In genomic region chr16:354286-354881, GRCh38 we compare ENCODE assay signal across 15 cellular contexts. TPM values are rescaled to one million over a fixed set of nuclear protein-coding genes. Genes with fewer than 3 reads are reported as not detected.
DNase-seq lines count a peak whose midpoint lies in the region; TF ChIP-seq lines count a peak whose summit lies in the region.
"Had no signal": no experiment of that assay in that cellular context is flagged by ENCODE, and none has a peak within 500 bp of the region (broad histone marks: within the 10 kb centered on the region; RNA-seq: fewer than 3 reads in every experiment).

No MANE protein-coding gene starts in this region.

- peaks cover 3% of the 10 kb centered on the region for H3K36me3 ChIP-seq in osteoblast (ENCODE audit: insufficient read depth, low read length)
- H3K36me3 ChIP-seq: suprapubic skin had no signal

- no peak overlapping the region for H3K23ac ChIP-seq in H9 (ENCODE audit: insufficient read length, low read depth, low read length)

- no peak overlapping the region for H2BK5ac ChIP-seq in H9 (ENCODE audit: insufficient read length, low read length)

- H3K9ac ChIP-seq in H9 (ENCODE audit: extremely low read depth, insufficient read length, low read length): no peak overlapping the region

- H3K79me2 ChIP-seq in H9 (ENCODE audit: insufficient read depth, low read length) (peaks cover 5% of the 10 kb centered on the region; the same call in 1 of the 2 replicates), osteoblast (ENCODE audit: insufficient read depth, low read length) (peaks cover 21% of the 10 kb centered on the region)

- H3K4me3 Mint-ChIP-seq in H9: peak overlapping the region; percentile 15 to 63; a peak in 2 of 5 replicates
- H3K4me3 Mint-ChIP-seq in T-helper 1 cell treated with Interleukin-12 subunit alpha and Interleukin-12 subunit beta and Interleukin-4 antibody, amounts not matched to agents 30 μg/mL and 1 μg/mL, for 36 hours: peak overlapping the region; percentile 25

- H2AFZ ChIP-seq in H9 (ENCODE audit: low read length) (no peak overlapping the region), osteoblast (ENCODE audit: low read length) (no peak overlapping the region)

- H3K27ac Mint-ChIP-seq in H9: no peak overlapping the region
- H3K27ac Mint-ChIP-seq in T-helper 1 cell treated with Interleukin-12 subunit alpha and Interleukin-12 subunit beta and Interleukin-4 antibody, amounts not matched to agents 30 μg/mL and 1 μg/mL, for 36 hours: no peak overlapping the region

- H2AK5ac ChIP-seq in H9 (ENCODE audit: insufficient read length, low read length): no peak overlapping the region

- H2BK15ac ChIP-seq in H9 (ENCODE audit: low read depth, low read length): no peak overlapping the region

- no peaks in the 10 kb centered on the region for H4K20me1 ChIP-seq in H9 (ENCODE audit: control insufficient read depth, insufficient read depth, insufficient read length)
- peaks cover 8% of the 10 kb centered on the region for H4K20me1 ChIP-seq in osteoblast (ENCODE audit: insufficient read depth, low read length)

- no peak overlapping the region for H3K4ac ChIP-seq in H9 (ENCODE audit: low read depth, low read length)

- no peaks in the 10 kb centered on the region for H3K9me3 Mint-ChIP-seq in H9
- H3K9me3 Mint-ChIP-seq in T-helper 1 cell treated with Interleukin-12 subunit alpha and Interleukin-12 subunit beta and Interleukin-4 antibody, amounts not matched to agents 30 μg/mL and 1 μg/mL, for 36 hours: no peaks in the 10 kb centered on the region

- H3K4me1 Mint-ChIP-seq in H9: peaks cover 0 to 6% of the 10 kb centered on the region in 2 experiments; a peak in 2 of 4 replicates
- peaks cover 8% of the 10 kb centered on the region for H3K4me1 Mint-ChIP-seq in T-helper 1 cell treated with Interleukin-12 subunit alpha and Interleukin-12 subunit beta and Interleukin-4 antibody, amounts not matched to agents 30 μg/mL and 1 μg/mL, for 36 hours (ENCODE audit: low read depth)

- H3K9me3 ChIP-seq in H9 (ENCODE audit: control insufficient read depth, low read depth, low read length) (no peaks in the 10 kb centered on the region), osteoblast (ENCODE audit: low read depth, low read length) (no peaks in the 10 kb centered on the region)
- H3K9me3 ChIP-seq: suprapubic skin had no signal

- H3K18ac ChIP-seq in H9 (ENCODE audit: insufficient read length, low read depth, low read length): no peak overlapping the region

- no peak for TF ChIP-seq CTCF in H9 (conservative IDR thresholded peaks at IDR 0.05)
- TF ChIP-seq CTCF in osteoblast (IDR thresholded peaks at IDR 0.05; ENCODE audit: extremely low read depth, low read depth, low read length): no peak

- H4K8ac ChIP-seq in H9 (replicated peaks; ENCODE audit: insufficient read length, low read depth, low read length): no peak overlapping the region

- no peak overlapping the region for H3K4me3 ChIP-seq in osteoblast (ENCODE audit: insufficient read depth, low read length)

- DNase-seq in H9 (no peak), epithelial cell of prostate (ENCODE audit: low read depth, low spot score) (peak; percentile 83), osteoblast (ENCODE audit: insufficient read length, low spot score, missing footprints) (peak; percentile 52), NCI-H1694 treated with DMSO at 0.1 percent for 48 hours (lab: John Stamatoyannopoulos, UW) (no peak), NCI-H774 (lab: John Stamatoyannopoulos, UW) (no peak), NCI-H2171 treated with DMSO at 0.1 percent for 48 hours (lab: John Stamatoyannopoulos, UW) (no peak)
- DNase-seq: amniotic stem cell, COR-L47, dorsolateral prefrontal cortex, foreskin melanocyte, NCI-H1092, NCI-H446 treated with DMSO at 0.1 percent for 48 hours, T1000 had no signal

- no peaks in the 10 kb centered on the region for H3K27me3 ChIP-seq in H9 (ENCODE audit: insufficient read depth, low read length)
- H3K27me3 ChIP-seq in osteoblast (ENCODE audit: insufficient read depth, low read length): no peaks in the 10 kb centered on the region
- H3K27me3 ChIP-seq: dorsolateral prefrontal cortex, suprapubic skin had no signal

- WGBS in H9 (ENCODE audit: extremely low coverage, insufficient read length, low lambda C conversion rate): no CpG with 5 or more reads among the region's 12 CpGs

- no peaks in the 10 kb centered on the region for H3K79me1 ChIP-seq in H9 (ENCODE audit: insufficient read depth, low read depth, low read length, poor library complexity, severe bottlenecking)

- H3T11ph ChIP-seq in H9 (ENCODE audit: low read length): no peak overlapping the region

- H3K23me2 ChIP-seq in H9 (ENCODE audit: insufficient read length, low read depth, low read length, poor library complexity, severe bottlenecking): peaks cover 4% of the 10 kb centered on the region

- H3K14ac ChIP-seq in H9 (ENCODE audit: insufficient read depth, low read length): no peak overlapping the region

- no peak overlapping the region for H4K5ac ChIP-seq in H9 (ENCODE audit: insufficient read length, low read depth, low read length)

- no peaks in the 10 kb centered on the region for H3K27me3 Mint-ChIP-seq in H9 (ENCODE audit: low read depth)
- H3K27me3 Mint-ChIP-seq in T-helper 1 cell treated with Interleukin-12 subunit alpha and Interleukin-12 subunit beta and Interleukin-4 antibody, amounts not matched to agents 30 μg/mL and 1 μg/mL, for 36 hours (ENCODE audit: low read depth): no peaks in the 10 kb centered on the region

- H3K27ac ChIP-seq in H9 (ENCODE audit: insufficient read length, low read depth, low read length) (no peak overlapping the region), epithelial cell of prostate (peak overlapping the region; percentile 93), osteoblast (ENCODE audit: low read depth, low read length) (no peak overlapping the region)
- H3K27ac ChIP-seq: suprapubic skin had no signal

- H3K56ac ChIP-seq in H9 (ENCODE audit: insufficient read length, low read depth, low read length): no peak overlapping the region

- no peak overlapping the region for H2BK12ac ChIP-seq in H9 (ENCODE audit: insufficient read length, low read depth, low read length)

- H2BK120ac ChIP-seq in H9 (ENCODE audit: low read depth, low read length, poor library complexity, severe bottlenecking): no peak overlapping the region

- H3K4me2 ChIP-seq in H9 (ENCODE audit: insufficient read depth, insufficient read length, low read length): no peak overlapping the region
- H3K4me2 ChIP-seq in osteoblast (ENCODE audit: insufficient read depth, low read length): no peak overlapping the region

- H2BK20ac ChIP-seq in H9 (ENCODE audit: low read depth, low read length, poor library complexity, severe bottlenecking): no peak overlapping the region

- peaks cover 0 to 17% (median 7%) of the 10 kb centered on the region in 3 experiments; a peak in 4 of 7 replicates for H3K36me3 Mint-ChIP-seq in H9 (ENCODE audit: insufficient read depth in 1 of 3, low read depth in 3 of 3)
- peaks cover 4% of the 10 kb centered on the region for H3K36me3 Mint-ChIP-seq in T-helper 1 cell treated with Interleukin-12 subunit alpha and Interleukin-12 subunit beta and Interleukin-4 antibody, amounts not matched to agents 30 μg/mL and 1 μg/mL, for 36 hours (ENCODE audit: low read depth)

- H3K4me1 ChIP-seq in H9 (ENCODE audit: insufficient read depth, low read length) (no peaks in the 10 kb centered on the region), osteoblast (ENCODE audit: insufficient read depth, low read length) (no peaks in the 10 kb centered on the region)

- no peak overlapping the region for H4K91ac ChIP-seq in H9 (ENCODE audit: insufficient read length, low read depth, low read length)

RNA-seq across cellular contexts. Expression of gene AXIN1, which starts 1.9 kb away (rescaled TPM):
- total RNA-seq in H9 (2021): 50.9 and 52.5 TPM in 2 replicates
- total RNA-seq in osteoblast: 21.5 and 21.7 TPM in 2 replicates

RNA-seq across cellular contexts. Expression of gene MRPL28, which starts 16.0 kb away (rescaled TPM):
- total RNA-seq in H9 (2021) (154 TPM in 2 replicates), osteoblast (50.7 and 55.4 TPM in 2 replicates)

RNA-seq across cellular contexts. Expression of gene PGAP6, which starts 27.4 kb away (rescaled TPM):
- total RNA-seq in H9 (2021) (111 and 114 TPM in 2 replicates), osteoblast (40.1 and 54.3 TPM in 2 replicates)

RNA-seq across cellular contexts. Expression of gene NME4, which starts 42.6 kb away (rescaled TPM):
- total RNA-seq in H9 (2021) (319 and 320 TPM in 2 replicates), osteoblast (77.2 and 83.6 TPM in 2 replicates)

RNA-seq across cellular contexts. Expression of gene DECR2, which starts 47.3 kb away (rescaled TPM):
- total RNA-seq in H9 (2021): 38.8 and 39.3 TPM in 2 replicates
- 18.1 and 24.5 TPM in 2 replicates for total RNA-seq in osteoblast

Comparison
In these comparisons a context has a peak if more than half of its experiments do, and no peak if none do; other contexts are left out.
1. DNase-seq: peak in epithelial cell of prostate (single experiment) and osteoblast (single experiment); none in H9 (single experiment), NCI-H1694 treated with DMSO at 0.1 percent for 48 hours (single experiment), NCI-H774 (single experiment) and NCI-H2171 treated with DMSO at 0.1 percent for 48 hours (single experiment).